14 cellular contexts compared by ENCODE assay signal in genomic region chr1:150551049-150551783, GRCh38. TPM values are rescaled to one million over a fixed set of nuclear protein-coding genes. Genes with fewer than 3 reads are reported as not detected.
DNase-seq lines count a peak whose midpoint lies in the region; ATAC-seq and TF ChIP-seq lines count a peak whose summit lies in the region.
"Had no signal": no experiment of that assay in that cellular context is flagged by ENCODE, and none has a peak within 500 bp of the region (broad histone marks: within the 10 kb centered on the region; RNA-seq: fewer than 3 reads in every experiment).

No MANE protein-coding gene starts in this region.

- H3K4me1 ChIP-seq in fibroblast of lung (ENCODE audit: control insufficient read depth, extremely low read depth, insufficient read depth, low read length) (peaks cover 14% of the 10 kb centered on the region), prostate gland (replicated peaks) (no peaks in the 10 kb centered on the region)
- H3K4me1 ChIP-seq: parathyroid adenoma had no signal

- H3K9me3 ChIP-seq in CD4-positive, alpha-beta T cell (ENCODE audit: control insufficient read depth, low read length) = no peaks in the 10 kb centered on the region
- no peaks in the 10 kb centered on the region for H3K9me3 ChIP-seq in fibroblast of lung (ENCODE audit: control insufficient read depth, insufficient read depth, low read depth, low read length)
- no peaks in the 10 kb centered on the region for H3K9me3 ChIP-seq in prostate gland

- peaks cover 23% of the 10 kb centered on the region for H3K4me1 Mint-ChIP-seq in CD4-positive, alpha-beta T cell (ENCODE audit: low read depth)

- peaks cover 27% of the 10 kb centered on the region for H3K27me3 Mint-ChIP-seq in CD4-positive, alpha-beta T cell

- H3K27ac Mint-ChIP-seq in CD4-positive, alpha-beta T cell = no peak overlapping the region
- H3K27ac Mint-ChIP-seq: activated CD8-positive, alpha-beta memory T cell treated with anti-CD3 and anti-CD28 coated beads, Interleukin-2, amount 10 ng/mL, durations not matched to agents 7 days and 5 days had no signal

- H3K4me2 ChIP-seq in fibroblast of lung (ENCODE audit: extremely low read depth, insufficient read depth, low read length) = peak overlapping the region; percentile 5

- no peak for TF ChIP-seq POLR2A in prostate gland (IDR thresholded peaks at IDR 0.05)

- no peak overlapping the region for H2AFZ ChIP-seq in fibroblast of lung (ENCODE audit: low read length)
- H2AFZ ChIP-seq: parathyroid adenoma had no signal

- POLR2A ChIA-PET in CD4-positive, alpha-beta T cell (lab: Charles Lee) = interaction anchor here (0.6 to 1.8 kb wide), 7 partner anchors 10 to 78 kb away, joined by 3 to 10 read pairs (median 4); partner anchors contain the start of genes ENSA and MCL1

- peak; percentile 41 for ATAC-seq in CD4-positive, alpha-beta T cell (ENCODE audit: poor library complexity)
- ATAC-seq in GM21515 (IDR thresholded peaks at IDR 0.05; ENCODE audit: unreplicated experiment) = no peak
- ATAC-seq: activated CD8-positive, alpha-beta memory T cell treated with anti-CD3 and anti-CD28 coated beads, Interleukin-2, amount 10 ng/mL, durations not matched to agents 7 days and 5 days had no signal

- peak overlapping the region; percentile 60 for H3K4me3 Mint-ChIP-seq in CD4-positive, alpha-beta T cell
- H3K4me3 Mint-ChIP-seq: activated CD8-positive, alpha-beta memory T cell treated with anti-CD3 and anti-CD28 coated beads, Interleukin-2, amount 10 ng/mL, durations not matched to agents 7 days and 5 days had no signal

- 78% methylated on average over 11 of the region's 11 CpGs for WGBS in prostate gland

- no peak for DNase-seq in CD4-positive, alpha-beta T cell
- DNase-seq in NCI-H82 treated with DMSO at 0.1 percent for 48 hours (lab: John Stamatoyannopoulos, UW; ENCODE audit: unreplicated experiment) (peak; percentile 70), fibroblast of lung (ENCODE audit: low read depth in 2 of 2) (no peak), prostate gland (ENCODE audit: low spot score) (no peak), NCI-H2171 (lab: John Stamatoyannopoulos, UW) (no peak), Ammon's horn (ENCODE audit: low spot score) (no peak)
- no peak for DNase-seq in activated CD4-positive, CD25-positive, alpha-beta regulatory T cell treated with anti-CD3 and anti-CD28 coated beads, Interleukin-2, amount 50 U/mL, for 72 hours
- DNase-seq: GDM1; OCI-M1; stimulated activated naive CD8-positive, alpha-beta T cell treated with anti-CD3 and anti-CD28 coated beads, Interleukin-15, Interleukin-2, amounts not matched to agents 100 U/mL and 50 U/mL, for 24 hours had no signal

- no peaks in the 10 kb centered on the region for H4K20me1 ChIP-seq in fibroblast of lung (ENCODE audit: control insufficient read depth, extremely low read depth, insufficient read depth, low read length)

- H3K4me3 ChIP-seq in fibroblast of lung (replicated peaks in 1 of 4; ENCODE audit: control extremely low read depth in 1 of 4, insufficient read depth in 1 of 4, low read depth in 3 of 4, low read length in 4 of 4) (peak overlapping the region in 2 of 4 experiments; percentile 70 to 77), prostate gland (no peak overlapping the region)

- intact Hi-C loops in CD4-positive, alpha-beta T cell (cut with DNase I, micrococcal nuclease) = no loop called here
- intact Hi-C loops in prostate gland (cut with DNase I) = loop anchor here (5.0 to 10.0 kb wide), 2 partner anchors 84 to 186 kb away; partner anchors contain the start of gene RPRD2

- no peak for TF ChIP-seq CTCF in CD4-positive, alpha-beta T cell (IDR thresholded peaks at IDR 0.05)
- no peak for TF ChIP-seq CTCF in fibroblast of lung (conservative IDR thresholded peaks at IDR 0.05 in 1 of 2, IDR thresholded peaks at IDR 0.05 in 1 of 2; ENCODE audit: low read depth in 1 of 2, low read length in 2 of 2)
- no peak for TF ChIP-seq CTCF in prostate gland (IDR thresholded peaks at IDR 0.05)

- no peaks in the 10 kb centered on the region for H3K79me2 ChIP-seq in fibroblast of lung (ENCODE audit: control insufficient read depth, insufficient read depth, low read length)
- H3K79me2 ChIP-seq: parathyroid adenoma had no signal

- peaks cover 8% of the 10 kb centered on the region for H3K27me3 ChIP-seq in CD4-positive, alpha-beta T cell (ENCODE audit: control insufficient read depth, insufficient read depth, low read length)
- no peaks in the 10 kb centered on the region for H3K27me3 ChIP-seq in fibroblast of lung (ENCODE audit: control insufficient read depth, insufficient read depth, low read length)
- H3K27me3 ChIP-seq in prostate gland (replicated peaks; ENCODE audit: insufficient read depth) = no peaks in the 10 kb centered on the region

- H3K36me3 ChIP-seq in fibroblast of lung (ENCODE audit: control insufficient read depth, insufficient read depth, low read length) (peaks cover 7% of the 10 kb centered on the region), prostate gland (no peaks in the 10 kb centered on the region)

- H3K9ac ChIP-seq in fibroblast of lung (ENCODE audit: insufficient read depth, low read length) = no peak overlapping the region
- H3K9ac ChIP-seq: parathyroid adenoma had no signal

- no peak overlapping the region for H3K27ac ChIP-seq in CD4-positive, alpha-beta T cell (ENCODE audit: low read depth, low read length)
- peak overlapping the region; percentile 56 for H3K27ac ChIP-seq in fibroblast of lung (ENCODE audit: insufficient read depth, low read length)
- peak overlapping the region; percentile 33 to 57 for H3K27ac ChIP-seq in prostate gland

- CTCF ChIA-PET in CD4-positive, alpha-beta T cell (lab: Charles Lee) = interaction anchor here (0.6 to 2.3 kb wide), 4 partner anchors 8 to 225 kb away, joined by 3 to 8 read pairs (median 6); no protein-coding TSS in a partner anchor

- no peaks in the 10 kb centered on the region for H3K9me3 Mint-ChIP-seq in CD4-positive, alpha-beta T cell

- H3K36me3 Mint-ChIP-seq in CD4-positive, alpha-beta T cell (ENCODE audit: low read depth) = peaks cover 4% of the 10 kb centered on the region
- H3K36me3 Mint-ChIP-seq: activated CD8-positive, alpha-beta memory T cell treated with anti-CD3 and anti-CD28 coated beads, Interleukin-2, amount 10 ng/mL, durations not matched to agents 7 days and 5 days had no signal

RNA-seq across cellular contexts. Expression of gene ADAMTSL4, which starts 2.0 kb away (rescaled TPM):
- total RNA-seq in CD4-positive, alpha-beta T cell = under 1 TPM; 0.16 to 0.22 TPM
- 6.4 and 13.0 TPM in 2 replicates for total RNA-seq in fibroblast of lung
- polyA plus RNA-seq in fibroblast of lung = 7.3 and 19.8 TPM in 2 replicates
- polyA plus RNA-seq in fibroblast of lung (2012) = 12.6 and 25.9 TPM in 2 replicates
- polyA minus RNA-seq in fibroblast of lung (ENCODE audit: low replicate concordance) = 16.6 and 30.2 TPM in 2 replicates
- 1 to 10 TPM; 3.7 to 9.7 TPM for total RNA-seq in prostate gland

RNA-seq across cellular contexts. Expression of gene MCL1, which starts 28.2 kb away (rescaled TPM):
- 100 to 1,000 TPM; 737 to 747 TPM for total RNA-seq in CD4-positive, alpha-beta T cell
- total RNA-seq in fibroblast of lung (232 and 233 TPM in 2 replicates), prostate gland (100 to 1,000 TPM; 161 to 168 TPM)
- polyA plus RNA-seq in fibroblast of lung = 108 and 136 TPM in 2 replicates
- 105 and 138 TPM in 2 replicates for polyA plus RNA-seq in fibroblast of lung (2012)
- 24.4 and 91.5 TPM in 2 replicates for polyA minus RNA-seq in fibroblast of lung (ENCODE audit: low replicate concordance)

RNA-seq across cellular contexts. Expression of gene FALEC, which starts 35.7 kb away (rescaled TPM):
- total RNA-seq in CD4-positive, alpha-beta T cell = not detected
- total RNA-seq in fibroblast of lung (0.83 and 1.0 TPM in 2 replicates), prostate gland (not detected)
- 0.15 TPM in 1 of 2 replicates, not detected in the other for polyA plus RNA-seq in fibroblast of lung
- polyA plus RNA-seq in fibroblast of lung (2012) = not detected in 2 replicates
- polyA minus RNA-seq in fibroblast of lung (ENCODE audit: low replicate concordance) = not detected in 2 replicates
- total RNA-seq: HT1080 had no signal

RNA-seq across cellular contexts. Expression of gene ECM1, which starts 43.3 kb away (rescaled TPM):
- under 1 TPM in 1 of 2 experiments, not detected in 1; 0.31 TPM for total RNA-seq in CD4-positive, alpha-beta T cell
- 7.7 and 25.1 TPM in 2 replicates for total RNA-seq in fibroblast of lung
- polyA plus RNA-seq in fibroblast of lung = 108 and 137 TPM in 2 replicates
- 171 and 192 TPM in 2 replicates for polyA plus RNA-seq in fibroblast of lung (2012)
- polyA minus RNA-seq in fibroblast of lung (ENCODE audit: low replicate concordance) = 162 and 245 TPM in 2 replicates
- 10 to 100 TPM in 1 of 2 donors, 1 to 10 TPM in 1; 4.7 to 12.3 TPM for total RNA-seq in prostate gland
